Comparison of ENCODE assay signal across 25 cellular contexts in genomic region chr18:70190529-70190928, GRCh38.
"Had no signal": no experiment of that assay in that cellular context is flagged by ENCODE, and none has a peak within 500 bp of the region (broad histone marks: within the 10 kb centered on the region; RNA-seq: fewer than 3 reads in every experiment).

No MANE protein-coding gene starts in this region.

- H3K27me3 Mint-ChIP-seq: activated CD4-positive, alpha-beta memory T cell treated with anti-CD3 and anti-CD28 coated beads, Interleukin-2, amount 10 ng/mL, durations not matched to agents 7 days and 5 days; activated CD8-positive, alpha-beta memory T cell treated with anti-CD3 and anti-CD28 coated beads, Interleukin-2, amount 10 ng/mL, durations not matched to agents 7 days and 5 days; effector memory CD8-positive, alpha-beta T cell; progenitor cell of endocrine pancreas had no signal

- H3K4me1 Mint-ChIP-seq: neural crest cell had no signal

- H3K4me3 Mint-ChIP-seq: activated CD4-positive, alpha-beta memory T cell treated with anti-CD3 and anti-CD28 coated beads, Interleukin-2, amount 10 ng/mL, durations not matched to agents 7 days and 5 days; activated CD8-positive, alpha-beta memory T cell treated with anti-CD3 and anti-CD28 coated beads, Interleukin-2, amount 10 ng/mL, durations not matched to agents 7 days and 5 days; activated T-cell treated with anti-CD3 and anti-CD28 coated beads, Interleukin-2, amount 50 U/mL, for 4 hours; effector memory CD8-positive, alpha-beta T cell; neural crest cell had no signal

- H3K4me3 ChIP-seq: ascending aorta, left lung, right atrium auricular region, tibial artery had no signal

- H3K9me3 Mint-ChIP-seq: activated CD4-positive, alpha-beta memory T cell treated with anti-CD3 and anti-CD28 coated beads, Interleukin-2, amount 10 ng/mL, durations not matched to agents 7 days and 5 days; activated T-cell treated with anti-CD3 and anti-CD28 coated beads, Interleukin-2, amount 50 U/mL, for 4 hours; effector memory CD8-positive, alpha-beta T cell had no signal

- H3K4me1 ChIP-seq: ascending aorta, foreskin keratinocyte, left lung, right atrium auricular region had no signal

- H3K27ac Mint-ChIP-seq: activated CD4-positive, alpha-beta memory T cell treated with anti-CD3 and anti-CD28 coated beads, Interleukin-2, amount 10 ng/mL, durations not matched to agents 7 days and 5 days; activated CD8-positive, alpha-beta memory T cell treated with anti-CD3 and anti-CD28 coated beads, Interleukin-2, amount 10 ng/mL, durations not matched to agents 7 days and 5 days; effector memory CD8-positive, alpha-beta T cell; progenitor cell of endocrine pancreas had no signal

- H3K9me3 ChIP-seq: ascending aorta, left lung, right atrium auricular region, tibial artery had no signal

- FAIRE-seq: kidney, urothelium cell line had no signal

- H3K27me3 ChIP-seq: ascending aorta, foreskin keratinocyte, left lung, right atrium auricular region, tibial artery had no signal

- ATAC-seq: activated CD8-positive, alpha-beta memory T cell treated with anti-CD3 and anti-CD28 coated beads, Interleukin-2, amount 10 ng/mL, durations not matched to agents 7 days and 5 days; activated T-cell treated with anti-CD3 and anti-CD28 coated beads, Interleukin-2, amount 50 U/mL, for 4 hours; effector memory CD8-positive, alpha-beta T cell; foreskin keratinocyte; left lung had no signal

- H3K27ac ChIP-seq: ascending aorta, epithelial cell of prostate, foreskin keratinocyte, left lung, right atrium auricular region, tibial artery had no signal

- DNase-seq: activated CD4-positive, alpha-beta memory T cell treated with anti-CD3 and anti-CD28 coated beads, Interleukin-2, amount 10 ng/mL, durations not matched to agents 7 days and 5 days; activated CD4-positive, alpha-beta T cell treated with anti-CD3 and anti-CD28 coated beads for 48 hours; activated CD4-positive, CD25-positive, alpha-beta regulatory T cell; activated CD8-positive, alpha-beta memory T cell treated with anti-CD3 and anti-CD28 coated beads, Interleukin-2, amount 10 ng/mL, durations not matched to agents 7 days and 5 days; activated effector memory CD4-positive, alpha-beta T cell treated with Interleukin-2 at 50 U/mL for 16 hours; activated naive CD4-positive, alpha-beta T cell treated with anti-CD3 and anti-CD28 coated beads, Interleukin-2, amount 50 U/mL, for 16 hours; activated T-cell treated with anti-CD3 and anti-CD28 coated beads, Interleukin-2, amount 50 U/mL, for 4 hours; cerebellar nuclear complex; cortex of kidney; effector memory CD8-positive, alpha-beta T cell; foreskin keratinocyte; hypothalamus; kidney; left lung; stimulated activated CD4-positive, alpha-beta T cell treated with anti-CD3 and anti-CD28 coated beads, Interleukin-2, amount 100 ng/mL, for 24 hours; stimulated activated naive CD4-positive, alpha-beta T cell treated with Interleukin-2 at 50 U/mL for 16 hours; substantia nigra; T1000; tibial artery had no signal
